ENCODE assay signal across 9 cellular contexts in the genomic region with DNA sequence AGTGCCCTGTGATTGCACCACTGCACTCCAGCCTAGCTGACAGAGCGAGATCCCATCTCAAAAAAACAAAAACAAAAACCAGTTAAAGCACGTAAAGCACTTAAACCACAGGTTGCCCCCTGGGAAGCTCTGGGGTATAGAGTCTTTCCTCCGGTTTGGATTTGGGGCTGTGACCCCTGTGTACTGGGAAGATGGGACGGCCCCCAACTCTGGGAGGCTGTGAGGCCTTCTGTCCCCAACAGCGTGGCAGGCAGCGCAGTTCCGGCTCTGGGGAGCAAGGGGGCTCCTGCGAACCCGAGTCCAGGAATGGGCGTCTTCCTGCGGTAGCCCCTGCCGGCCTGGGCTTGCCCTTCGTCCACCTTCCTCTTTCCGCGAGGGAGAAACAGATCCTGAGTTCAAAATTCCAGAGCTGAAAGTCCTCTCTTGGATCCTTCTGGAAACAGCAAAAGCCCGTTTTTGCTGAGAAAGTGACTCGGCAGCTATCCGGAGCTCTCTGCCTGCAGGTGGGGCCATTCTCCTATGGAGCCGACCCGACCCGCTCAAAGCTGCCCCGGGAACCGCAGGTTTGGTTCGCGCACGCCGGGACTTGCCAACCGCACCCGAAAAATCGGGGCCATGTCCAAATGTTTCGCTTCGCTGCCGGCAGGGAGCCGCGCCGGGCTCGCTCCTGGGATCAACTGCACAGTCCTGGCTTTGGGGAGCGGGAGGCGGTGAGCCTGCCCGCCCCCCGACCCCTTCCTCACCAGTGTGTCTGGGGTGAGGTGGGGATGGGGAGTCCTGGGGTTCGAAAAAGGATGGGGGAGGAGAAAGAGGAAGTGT. TPM values are rescaled to one million over a fixed set of nuclear protein-coding genes. Genes with fewer than 3 reads are reported as not detected.
DNase-seq lines count a peak whose midpoint lies in the region; TF ChIP-seq lines count a peak whose summit lies in the region.
"Had no signal": no experiment of that assay in that cellular context is flagged by ENCODE, and none has a peak within 500 bp of the region (broad histone marks: within the 10 kb centered on the region; RNA-seq: fewer than 3 reads in every experiment).

No MANE protein-coding gene starts in this region.

- DNase-seq in GM19240 (ENCODE audit: insufficient read length, low spot score) (peak; percentile 57), H4 (ENCODE audit: low spot score) (no peak), SK-N-DZ (ENCODE audit: low spot score) (no peak)

- peaks cover 7% of the 10 kb centered on the region for H3K4me1 ChIP-seq in iPS-20b (ENCODE audit: insufficient read depth, low read length)

- H3K27ac Mint-ChIP-seq in T-helper 1 cell treated with Interleukin-12 subunit alpha and Interleukin-12 subunit beta and Interleukin-4 antibody, amounts not matched to agents 30 μg/mL and 1 μg/mL, for 36 hours, result no peak overlapping the region
- H3K27ac Mint-ChIP-seq in brain, result peak overlapping the region in 1 of 5 experiments; percentile 82

- H3K4me1 Mint-ChIP-seq in T-helper 1 cell treated with Interleukin-12 subunit alpha and Interleukin-12 subunit beta and Interleukin-4 antibody, amounts not matched to agents 30 μg/mL and 1 μg/mL, for 36 hours (ENCODE audit: low read depth), result peaks cover 5% of the 10 kb centered on the region
- H3K4me1 Mint-ChIP-seq in brain, result peaks cover 10% of the 10 kb centered on the region

- H3K27me3 ChIP-seq in iPS-20b (ENCODE audit: insufficient read depth, low read length), result peaks cover 9% of the 10 kb centered on the region

- peaks cover 39% of the 10 kb centered on the region for H3K27me3 Mint-ChIP-seq in T-helper 1 cell treated with Interleukin-12 subunit alpha and Interleukin-12 subunit beta and Interleukin-4 antibody, amounts not matched to agents 30 μg/mL and 1 μg/mL, for 36 hours (ENCODE audit: low read depth)
- H3K27me3 Mint-ChIP-seq in brain, result peaks cover 26% of the 10 kb centered on the region

- H3K4me3 ChIP-seq in iPS-20b (ENCODE audit: low read length) (peak overlapping the region; percentile 78), skin epidermis (peak overlapping the region; percentile 15 to 42 (median 26))

- peaks cover 7% of the 10 kb centered on the region; the same call in 1 of the 2 replicates for H3K36me3 ChIP-seq in iPS-20b (ENCODE audit: insufficient read depth, low read depth, low read length)

- no peaks in the 10 kb centered on the region for H3K36me3 Mint-ChIP-seq in T-helper 1 cell treated with Interleukin-12 subunit alpha and Interleukin-12 subunit beta and Interleukin-4 antibody, amounts not matched to agents 30 μg/mL and 1 μg/mL, for 36 hours (ENCODE audit: low read depth)
- peaks cover 13% of the 10 kb centered on the region for H3K36me3 Mint-ChIP-seq in brain

- H3K9me3 Mint-ChIP-seq in T-helper 1 cell treated with Interleukin-12 subunit alpha and Interleukin-12 subunit beta and Interleukin-4 antibody, amounts not matched to agents 30 μg/mL and 1 μg/mL, for 36 hours, result no peaks in the 10 kb centered on the region
- H3K9me3 Mint-ChIP-seq in brain, result peaks cover 0 to 3% (median 3%) of the 10 kb centered on the region in 5 experiments

- peak; percentile 74 for TF ChIP-seq CTCF in 22Rv1 (IDR thresholded peaks at IDR 0.05)
- TF ChIP-seq CTCF in brain (conservative IDR thresholded peaks at IDR 0.05), result peak; percentile 60 to 72

- H3K27ac ChIP-seq in 22Rv1, result no peak overlapping the region
- H3K27ac ChIP-seq in iPS-20b (ENCODE audit: low read length), result no peak overlapping the region
- H3K27ac ChIP-seq in skin epidermis, result peak overlapping the region; percentile 7 to 83 (median 72)

- peak overlapping the region; percentile 73 for H3K4me3 Mint-ChIP-seq in T-helper 1 cell treated with Interleukin-12 subunit alpha and Interleukin-12 subunit beta and Interleukin-4 antibody, amounts not matched to agents 30 μg/mL and 1 μg/mL, for 36 hours
- peak overlapping the region; percentile 68 to 83 (median 79) for H3K4me3 Mint-ChIP-seq in brain

- no peaks in the 10 kb centered on the region for H3K9me3 ChIP-seq in iPS-20b (ENCODE audit: insufficient read depth, low read depth, low read length)

- peak overlapping the region; percentile 79; the same call in 1 of the 2 replicates for H3K9ac ChIP-seq in iPS-20b (ENCODE audit: low read depth, low read length)

RNA-seq across cellular contexts. Expression of gene POLA2, which starts 36.3 kb away (rescaled TPM):
- 26.4 TPM for polyA plus RNA-seq in brain (ENCODE audit: insufficient read depth, low read depth, low replicate concordance)
- 33.0 and 40.9 TPM in 2 replicates for total RNA-seq in H4 (2014; rRNA removed; shearing (Covaris generic))
- polyA plus RNA-seq in SK-N-DZ (2014; cell fraction: cytosol; rRNA removed), result 44.0 and 49.9 TPM in 2 replicates
- 40.0 and 68.8 TPM in 2 replicates for polyA plus RNA-seq in SK-N-DZ (2014; cell fraction: nucleus; rRNA removed)

RNA-seq across cellular contexts. Expression of gene CAPN1, which starts 43.8 kb away (rescaled TPM):
- polyA plus RNA-seq in brain (ENCODE audit: insufficient read depth, low read depth, low replicate concordance), result 79.4 TPM
- 58.1 and 115 TPM in 2 replicates for total RNA-seq in H4 (2014; rRNA removed; shearing (Covaris generic))
- 49.6 and 59.4 TPM in 2 replicates for polyA plus RNA-seq in SK-N-DZ (2014; cell fraction: cytosol; rRNA removed)
- 55.2 and 75.9 TPM in 2 replicates for polyA plus RNA-seq in SK-N-DZ (2014; cell fraction: nucleus; rRNA removed)

RNA-seq across cellular contexts. Expression of gene SPDYC, which starts 55.5 kb away (rescaled TPM):
- not detected for polyA plus RNA-seq in brain (ENCODE audit: insufficient read depth, low read depth, low replicate concordance)
- total RNA-seq in H4 (2014; rRNA removed; shearing (Covaris generic)), result not detected in 2 replicates
- 0.15 and 0.37 TPM in 2 replicates for polyA plus RNA-seq in SK-N-DZ (2014; cell fraction: cytosol; rRNA removed)
- not detected in 2 replicates for polyA plus RNA-seq in SK-N-DZ (2014; cell fraction: nucleus; rRNA removed)
- total RNA-seq: temporal lobe had no signal

Comparison
In these comparisons a context has a peak if more than half of its experiments do, and no peak if none do; other contexts are left out.
1. H3K27ac ChIP-seq: peak in skin epidermis (21 of 21); none in 22Rv1 (single experiment) and iPS-20b (single experiment).